ENCODE assay signal across 1 cellular context in the genomic region with DNA sequence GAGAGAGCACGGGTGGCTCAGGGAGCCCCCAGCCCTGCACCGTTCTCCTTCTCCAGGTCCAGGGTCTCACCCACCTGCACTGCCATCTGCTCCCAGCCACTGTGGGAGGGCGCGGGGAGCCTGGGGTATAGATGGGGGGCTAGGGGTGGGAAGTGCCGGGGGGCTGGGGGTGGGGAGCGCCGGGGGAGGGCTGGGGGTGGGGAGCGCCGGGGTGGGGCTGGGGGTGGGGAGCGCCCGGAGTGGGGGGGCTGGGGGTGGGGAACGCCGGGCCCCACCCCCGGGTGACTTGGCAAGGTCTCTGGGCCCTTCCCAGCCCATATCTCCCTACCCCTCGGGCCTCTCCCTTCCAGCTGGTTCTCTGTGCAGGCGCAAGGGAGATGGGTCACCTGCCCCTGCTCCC.
TF ChIP-seq lines count a peak whose summit lies in the region.

A gene with protein sequence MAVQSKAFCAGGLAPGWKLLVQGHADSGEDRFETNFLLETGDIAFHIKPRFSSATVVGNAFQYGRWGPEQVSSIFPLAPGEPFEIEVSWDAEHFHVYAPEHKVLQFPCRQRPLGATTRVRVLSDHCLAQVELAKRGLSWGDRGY (minus strand): TSS at position 101 of the 400 bp plus-strand sequence. CDS start 15 bp downstream, at position 86.

TF ChIP-seq in HepG2, 621 proteins besides CTCF, POLR2A, EP300 and RAD21 (continued from another document):
- TF ChIP-seq, protein P1, sequence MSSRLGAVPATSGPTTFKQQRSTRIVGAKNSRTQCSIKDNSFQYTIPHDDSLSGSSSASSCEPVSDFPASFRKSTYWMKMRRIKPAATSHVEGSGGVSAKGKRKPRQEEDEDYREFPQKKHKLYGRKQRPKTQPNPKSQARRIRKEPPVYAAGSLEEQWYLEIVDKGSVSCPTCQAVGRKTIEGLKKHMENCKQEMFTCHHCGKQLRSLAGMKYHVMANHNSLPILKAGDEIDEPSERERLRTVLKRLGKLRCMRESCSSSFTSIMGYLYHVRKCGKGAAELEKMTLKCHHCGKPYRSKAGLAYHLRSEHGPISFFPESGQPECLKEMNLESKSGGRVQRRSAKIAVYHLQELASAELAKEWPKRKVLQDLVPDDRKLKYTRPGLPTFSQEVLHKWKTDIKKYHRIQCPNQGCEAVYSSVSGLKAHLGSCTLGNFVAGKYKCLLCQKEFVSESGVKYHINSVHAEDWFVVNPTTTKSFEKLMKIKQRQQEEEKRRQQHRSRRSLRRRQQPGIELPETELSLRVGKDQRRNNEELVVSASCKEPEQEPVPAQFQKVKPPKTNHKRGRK (CRISPR knock-in tag; IDR thresholded peaks at IDR 0.05) = no peak
- TF ChIP-seq ZBTB42 (CRISPR knock-in tag; IDR thresholded peaks at IDR 0.05) (no peak), RBM22 (optimal IDR thresholded peaks at IDR 0.05; ENCODE audit: low read length) (no peak), MIER3 (CRISPR knock-in tag; IDR thresholded peaks at IDR 0.05; ENCODE audit: borderline replicate concordance) (no peak), NR1H2 (CRISPR knock-in tag; IDR thresholded peaks at IDR 0.05; ENCODE audit: borderline replicate concordance, low read depth) (no peak), BCL6 (CRISPR knock-in tag; IDR thresholded peaks at IDR 0.05) (no peak), ZNF839 (CRISPR knock-in tag; IDR thresholded peaks at IDR 0.05; ENCODE audit: borderline replicate concordance) (no peak), ZNF33B (CRISPR knock-in tag; IDR thresholded peaks at IDR 0.05) (no peak)
- TF ChIP-seq, protein P2, sequence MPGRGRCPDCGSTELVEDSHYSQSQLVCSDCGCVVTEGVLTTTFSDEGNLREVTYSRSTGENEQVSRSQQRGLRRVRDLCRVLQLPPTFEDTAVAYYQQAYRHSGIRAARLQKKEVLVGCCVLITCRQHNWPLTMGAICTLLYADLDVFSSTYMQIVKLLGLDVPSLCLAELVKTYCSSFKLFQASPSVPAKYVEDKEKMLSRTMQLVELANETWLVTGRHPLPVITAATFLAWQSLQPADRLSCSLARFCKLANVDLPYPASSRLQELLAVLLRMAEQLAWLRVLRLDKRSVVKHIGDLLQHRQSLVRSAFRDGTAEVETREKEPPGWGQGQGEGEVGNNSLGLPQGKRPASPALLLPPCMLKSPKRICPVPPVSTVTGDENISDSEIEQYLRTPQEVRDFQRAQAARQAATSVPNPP (CRISPR knock-in tag; IDR thresholded peaks at IDR 0.05) = no peak
